Comparison of ENCODE assay signal across 8 cellular contexts in genomic region chr11:67022341-67022933, GRCh38. TPM values are rescaled to one million over a fixed set of nuclear protein-coding genes. Genes with fewer than 3 reads are reported as not detected.
DNase-seq lines count a peak whose midpoint lies in the region; ATAC-seq and TF ChIP-seq lines count a peak whose summit lies in the region.

No MANE protein-coding gene starts in this region.

- H3K27me3 ChIP-seq in brain microvascular endothelial cell (replicated peaks) = no peaks in the 10 kb centered on the region
- H3K27me3 ChIP-seq in right lobe of liver = no peaks in the 10 kb centered on the region
- H3K27me3 ChIP-seq in vagina = no peaks in the 10 kb centered on the region

- H3K9me3 ChIP-seq in right lobe of liver (no peaks in the 10 kb centered on the region), vagina (no peaks in the 10 kb centered on the region)

- in situ Hi-C loops in brain microvascular endothelial cell (cut with HindIII; ENCODE audit: low pct_ligation_motif_present, low sequenced_read_pairs) = no loop called here

- no peak for TF ChIP-seq CTCF in AG04449 (IDR thresholded peaks at IDR 0.05; ENCODE audit: insufficient read depth, low read length, missing control alignments)
- no peak for TF ChIP-seq CTCF in brain microvascular endothelial cell (IDR thresholded peaks at IDR 0.05; ENCODE audit: low read depth, low read length, missing control alignments)
- TF ChIP-seq CTCF in right lobe of liver (IDR thresholded peaks at IDR 0.05) = no peak
- no peak for TF ChIP-seq CTCF in vagina (IDR thresholded peaks at IDR 0.05)

- CTCF ChIA-PET in AG04449 (lab: Yijun Ruan, JAX) = interaction anchor here (0.7 to 3.3 kb wide), 13 partner anchors 9 to 286 kb away, joined by 3 to 20 read pairs (median 4); partner anchors contain the start of gene RHOD

- 7% methylated on average over 18 of the region's 20 CpGs for WGBS in right lobe of liver (ENCODE audit: insufficient coverage, low coverage, low lambda C conversion rate, missing lambda C conversion rate)

- peak overlapping the region; percentile 53 for H3K4me3 ChIP-seq in AG04449 (ENCODE audit: low read depth, low read length)
- peak overlapping the region; percentile 45 for H3K4me3 ChIP-seq in brain microvascular endothelial cell (ENCODE audit: low read depth, low read length)
- H3K4me3 ChIP-seq in right lobe of liver = peak overlapping the region; percentile 27 to 56 (median 41)
- peak overlapping the region; percentile 32 to 54 for H3K4me3 ChIP-seq in vagina

- DNase-seq in AG04449 (ENCODE audit: low read depth, low spot score) = no peak
- peak; percentile 87 for DNase-seq in HuH-7 (ENCODE audit: low spot score)
- DNase-seq in brain microvascular endothelial cell = peak; percentile 40
- DNase-seq in right lobe of liver = peak in 2 of 3 donors; percentile 62 to 89
- no peak for DNase-seq in vagina (ENCODE audit: extremely low spot score in 2 of 2)
- no peak for DNase-seq in germinal center (ENCODE audit: low spot score)

- no peaks in the 10 kb centered on the region for H3K36me3 ChIP-seq in brain microvascular endothelial cell (replicated peaks)
- no peaks in the 10 kb centered on the region for H3K36me3 ChIP-seq in right lobe of liver
- no peaks in the 10 kb centered on the region for H3K36me3 ChIP-seq in vagina

- peaks cover 0 to 20% (median 6%) of the 10 kb centered on the region in 4 donors for H3K4me1 ChIP-seq in right lobe of liver
- peaks cover 17% of the 10 kb centered on the region for H3K4me1 ChIP-seq in vagina

- intact Hi-C loops in right lobe of liver (cut with DNase I) (no loop called here), vagina (cut with DNase I) (no loop called here)

- H3K27ac ChIP-seq in brain microvascular endothelial cell (no peak overlapping the region), right lobe of liver (peak overlapping the region in 1 of 3 donors; percentile 43), vagina (no peak overlapping the region)

- TF ChIP-seq POLR2A in right lobe of liver (IDR thresholded peaks at IDR 0.05) (no peak), vagina (IDR thresholded peaks at IDR 0.05) (no peak)

- POLR2A ChIA-PET in AG04449 (lab: Yijun Ruan, JAX) = no interaction called here

- peak in 3 of 4 donors; percentile 47 to 78 (median 51) for ATAC-seq in right lobe of liver
- no peak for ATAC-seq in HG02870 (IDR thresholded peaks at IDR 0.05; ENCODE audit: unreplicated experiment)
- no peak for ATAC-seq in HG02884 (IDR thresholded peaks at IDR 0.05; ENCODE audit: unreplicated experiment)

RNA-seq across cellular contexts. Expression of gene SYT12, which starts 0.5 kb away (rescaled TPM):
- total RNA-seq in right lobe of liver (10 to 100 TPM in 4 of 6 experiments, 1 to 10 TPM in 2; 1.8 to 35.3 (median 14.2) TPM), vagina (0.49 TPM)

RNA-seq across cellular contexts. Expression of gene RHOD, which starts 34.2 kb away (rescaled TPM):
- 100 to 1,000 TPM in 1 of 6 experiments, 10 to 100 TPM in 5; 17.8 to 106 (median 47.3) TPM for total RNA-seq in right lobe of liver
- total RNA-seq in vagina = 26.5 TPM

RNA-seq across cellular contexts. Expression of gene C11orf86, which starts 47.3 kb away (rescaled TPM):
- total RNA-seq in right lobe of liver (not detected), vagina (not detected)

Comparison
In these comparisons a context has a peak if more than half of its experiments do, and no peak if none do; other contexts are left out.
1. DNase-seq: peak in HuH-7 (single experiment), brain microvascular endothelial cell (single experiment) and right lobe of liver (2 of 3); none in AG04449 (single experiment), vagina (0 of 2) and germinal center (single experiment).
2. ATAC-seq: peak in right lobe of liver (3 of 4); none in HG02870 (single experiment) and HG02884 (single experiment).
3. Peak in every context shown above with its lines, with median percentiles within 50 percentile points of each other: H3K4me3 ChIP-seq.